Comparison of ENCODE assay signal across 8 cellular contexts in the genomic region with DNA sequence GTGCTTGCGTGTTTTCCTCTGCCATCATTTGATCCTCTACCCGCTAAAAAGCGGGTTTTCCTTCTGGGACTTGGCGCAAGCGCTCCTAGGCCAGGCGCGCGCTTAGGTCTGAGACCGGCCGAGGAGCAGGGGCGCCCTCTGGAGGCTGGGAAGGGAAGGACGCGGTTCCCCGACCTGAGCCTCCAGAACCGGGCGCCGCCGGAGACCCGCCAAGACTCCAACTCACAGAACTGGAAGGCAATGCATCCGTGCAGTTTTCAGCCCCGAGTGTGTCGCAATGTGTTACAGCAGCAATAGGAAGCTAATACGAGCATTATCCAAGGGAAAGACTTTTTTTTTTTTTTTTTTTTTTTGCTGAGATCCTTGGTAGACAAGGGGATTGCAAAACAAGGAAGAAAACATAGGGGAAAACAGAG.
DNase-seq lines count a peak whose midpoint lies in the region; ATAC-seq lines count a peak whose summit lies in the region.

No MANE protein-coding gene starts in this region.

- H3K79me2 ChIP-seq in GM23248 (ENCODE audit: insufficient read depth): no peaks in the 10 kb centered on the region

- no peak overlapping the region for H3K27ac ChIP-seq in GM23248

- no peaks in the 10 kb centered on the region for H3K27me3 ChIP-seq in GM23248 (replicated peaks; ENCODE audit: insufficient read depth)

- WGBS in GM23248 (ENCODE audit: low coverage in 1 of 2, low lambda C conversion rate in 2 of 2, missing lambda C conversion rate in 2 of 2), 2 experiments: 35 to 36% methylated on average over 22 to 23 of the region's 23 CpGs

- H3K9ac ChIP-seq in GM23248: no peak overlapping the region

- no peaks in the 10 kb centered on the region for H3K9me3 ChIP-seq in GM23248 (ENCODE audit: low read depth)

- in situ Hi-C loops in GM23248 (cut with MboI): loop anchor here (10.0 to 25.0 kb wide), 2 partner anchors 829 to 971 kb away; no protein-coding TSS in a partner anchor

- H3K27ac Mint-ChIP-seq in activated naive CD8-positive, alpha-beta T cell treated with anti-CD3 and anti-CD28 coated beads, Interleukin-2, amount 50 U/mL, for 24 hours: no peak overlapping the region

- H3K4me3 ChIP-seq in GM23248: no peak overlapping the region

- no peak overlapping the region for H2AFZ ChIP-seq in GM23248

- H3K4me1 ChIP-seq in GM23248 (ENCODE audit: insufficient read depth): peaks cover 25% of the 10 kb centered on the region

- H3K4me1 Mint-ChIP-seq in activated naive CD8-positive, alpha-beta T cell treated with anti-CD3 and anti-CD28 coated beads, Interleukin-2, amount 50 U/mL, for 24 hours: peaks cover 2% of the 10 kb centered on the region

- no peaks in the 10 kb centered on the region for H3K36me3 ChIP-seq in GM23248 (ENCODE audit: low read depth)

- H3K4me3 Mint-ChIP-seq in activated naive CD8-positive, alpha-beta T cell treated with anti-CD3 and anti-CD28 coated beads, Interleukin-2, amount 50 U/mL, for 24 hours: no peak overlapping the region

- DNase-seq in COLO829 (ENCODE audit: low spot score) (peak; percentile 64), GM23248 (peak; percentile 60), OCI-M1 (lab: John Stamatoyannopoulos, UW) (peak; percentile 27), iPS-NIHi11 (ENCODE audit: low spot score) (peak; percentile 86), NCI-H774 (lab: John Stamatoyannopoulos, UW) (no peak), NK-92 (lab: John Stamatoyannopoulos, UW; ENCODE audit: unreplicated experiment) (no peak)
- peak; percentile 67 for DNase-seq in activated naive CD8-positive, alpha-beta T cell treated with anti-CD3 and anti-CD28 coated beads, Interleukin-2, amount 50 U/mL, for 24 hours
- DNase-seq in stimulated activated CD4-positive, alpha-beta T cell treated with anti-CD3 and anti-CD28 coated beads, Interleukin-4, amount 100 ng/mL, for 24 hours: peak; percentile 40

- no peaks in the 10 kb centered on the region for H3K9me2 ChIP-seq in GM23248 (ENCODE audit: insufficient read depth)

- H4K20me1 ChIP-seq in GM23248 (ENCODE audit: insufficient read depth): no peaks in the 10 kb centered on the region

- ATAC-seq in activated naive CD8-positive, alpha-beta T cell treated with anti-CD3 and anti-CD28 coated beads, Interleukin-2, amount 50 U/mL, for 24 hours: peak; percentile 59

- H3K27me3 Mint-ChIP-seq in activated naive CD8-positive, alpha-beta T cell treated with anti-CD3 and anti-CD28 coated beads, Interleukin-2, amount 50 U/mL, for 24 hours: peaks cover 28% of the 10 kb centered on the region

- H3F3A ChIP-seq in GM23248 (ENCODE audit: insufficient read depth): peaks cover 26% of the 10 kb centered on the region

- H3K36me3 Mint-ChIP-seq in activated naive CD8-positive, alpha-beta T cell treated with anti-CD3 and anti-CD28 coated beads, Interleukin-2, amount 50 U/mL, for 24 hours (ENCODE audit: low read depth): no peaks in the 10 kb centered on the region

- no peak overlapping the region for H3K4me2 ChIP-seq in GM23248 (ENCODE audit: unreplicated experiment)

- H3K9me3 Mint-ChIP-seq in activated naive CD8-positive, alpha-beta T cell treated with anti-CD3 and anti-CD28 coated beads, Interleukin-2, amount 50 U/mL, for 24 hours: no peaks in the 10 kb centered on the region

Comparison
In these comparisons a context has a peak if more than half of its experiments do, and no peak if none do; other contexts are left out.
1. DNase-seq: peak in COLO829 (single experiment), GM23248 (single experiment), OCI-M1 (single experiment), activated naive CD8-positive, alpha-beta T cell treated with anti-CD3 and anti-CD28 coated beads, Interleukin-2, amount 50 U/mL, for 24 hours (single experiment), iPS-NIHi11 (single experiment) and stimulated activated CD4-positive, alpha-beta T cell treated with anti-CD3 and anti-CD28 coated beads, Interleukin-4, amount 100 ng/mL, for 24 hours (single experiment); none in NCI-H774 (single experiment) and NK-92 (single experiment).